In genomic region chr4:25861951-25862410, GRCh38 we compare ENCODE assay signal across 8 cellular contexts. TPM values are rescaled to one million over a fixed set of nuclear protein-coding genes. Genes with fewer than 3 reads are reported as not detected.
A peak's percentile ranks its signal among the peaks of the same experiment; 100 is the strongest.
DNase-seq lines count a peak whose midpoint lies in the region; ATAC-seq and TF ChIP-seq lines count a peak whose summit lies in the region.

No MANE protein-coding gene starts in this region.

- H3K18ac ChIP-seq in trophoblast cell (ENCODE audit: low read length): no peak overlapping the region

- H3K36me3 Mint-ChIP-seq in activated T-cell treated with anti-CD3 and anti-CD28 coated beads, Interleukin-2, amount 50 U/mL, for 24 hours (ENCODE audit: low read depth): peaks cover 9% of the 10 kb centered on the region

- H3K14ac ChIP-seq in trophoblast cell (ENCODE audit: low read length): no peak overlapping the region

- H3K79me2 ChIP-seq in MM.1S (ENCODE audit: low read length) (peaks cover 53% of the 10 kb centered on the region), trophoblast cell (ENCODE audit: control insufficient read depth, insufficient read depth, low read length, poor library complexity) (no peaks in the 10 kb centered on the region)

- peaks cover 14% of the 10 kb centered on the region for H3F3A ChIP-seq in MM.1S (ENCODE audit: insufficient read depth, low read length)

- H3K4me3 ChIP-seq in BLaER1: peak overlapping the region; percentile 82
- peak overlapping the region; percentile 85 for H3K4me3 ChIP-seq in MM.1S (ENCODE audit: low read length)
- H3K4me3 ChIP-seq in foreskin fibroblast (ENCODE audit: low read depth in 1 of 2, low read length in 2 of 2): peak overlapping the region; percentile 46 to 48
- H3K4me3 ChIP-seq in trophoblast cell (ENCODE audit: low read depth, low read length): peak overlapping the region; percentile 75

- H3K36me3 ChIP-seq in BLaER1: no peaks in the 10 kb centered on the region
- no peaks in the 10 kb centered on the region for H3K36me3 ChIP-seq in MM.1S (replicated peaks; ENCODE audit: insufficient read depth, low read length)
- H3K36me3 ChIP-seq in trophoblast cell (ENCODE audit: control insufficient read depth in 1 of 2, insufficient read depth in 2 of 2, low read length in 2 of 2): no peaks in the 10 kb centered on the region

- H3K9ac ChIP-seq in BLaER1 (peak overlapping the region; percentile 77), MM.1S (ENCODE audit: low read length) (peak overlapping the region; percentile 67; the same call in 1 of the 2 replicates), trophoblast cell (ENCODE audit: low read length) (peak overlapping the region; percentile 3)

- no peak overlapping the region for H2AK5ac ChIP-seq in trophoblast cell (ENCODE audit: low read length)

- ATAC-seq in GM19372 (IDR thresholded peaks at IDR 0.05; ENCODE audit: low read depth, unreplicated experiment) (peak; percentile 4), GM18519 (IDR thresholded peaks at IDR 0.05; ENCODE audit: low FRiP score, unreplicated experiment) (no peak)

- no CpG with 5 or more reads among the region's 32 CpGs for WGBS in trophoblast cell (ENCODE audit: extremely low coverage, insufficient coverage, insufficient read length)

- no peaks in the 10 kb centered on the region for H3K79me1 ChIP-seq in trophoblast cell (ENCODE audit: low read length)

- H3K27ac ChIP-seq in BLaER1 (peak overlapping the region; percentile 60; the same call in 1 of the 2 replicates), MM.1S (ENCODE audit: low read length) (peak overlapping the region; percentile 47; the same call in 1 of the 2 replicates), trophoblast cell (ENCODE audit: low read depth, low read length) (no peak overlapping the region)

- H2BK5ac ChIP-seq in trophoblast cell (ENCODE audit: low read depth, low read length, poor library complexity): no peak overlapping the region

- no peaks in the 10 kb centered on the region for H3K9me3 Mint-ChIP-seq in activated T-cell treated with anti-CD3 and anti-CD28 coated beads, Interleukin-2, amount 50 U/mL, for 24 hours

- no peaks in the 10 kb centered on the region for H3K27me3 Mint-ChIP-seq in activated T-cell treated with anti-CD3 and anti-CD28 coated beads, Interleukin-2, amount 50 U/mL, for 24 hours

- H4K20me1 ChIP-seq in BLaER1 (no peaks in the 10 kb centered on the region), MM.1S (ENCODE audit: insufficient read depth, low read length) (no peaks in the 10 kb centered on the region)

- H3K4me3 Mint-ChIP-seq in activated T-cell treated with anti-CD3 and anti-CD28 coated beads, Interleukin-2, amount 50 U/mL, for 24 hours: peak overlapping the region; percentile 90

- DNase-seq in MM.1S: peak; percentile 53
- peak; percentile 67 for DNase-seq in activated T-cell treated with anti-CD3 and anti-CD28 coated beads, Interleukin-2, amount 50 U/mL, for 24 hours
- peak in 1 of 2 donors; percentile 28 for DNase-seq in foreskin fibroblast
- DNase-seq in trophoblast cell: peak in 1 of 2 donors; percentile 42
- DNase-seq in NCI-H2107 treated with DMSO at 0.1 percent for 48 hours (lab: John Stamatoyannopoulos, UW; ENCODE audit: unreplicated experiment): no peak

- H2BK120ac ChIP-seq in trophoblast cell (ENCODE audit: insufficient read depth, low read length, poor library complexity): no peak overlapping the region

- H3K4me1 Mint-ChIP-seq in activated T-cell treated with anti-CD3 and anti-CD28 coated beads, Interleukin-2, amount 50 U/mL, for 24 hours (ENCODE audit: low read depth): peaks cover 48% of the 10 kb centered on the region

- H3K4ac ChIP-seq in trophoblast cell (ENCODE audit: low read depth, low read length): no peak overlapping the region

- no peaks in the 10 kb centered on the region for H3K9me3 ChIP-seq in BLaER1
- H3K9me3 ChIP-seq in MM.1S (replicated peaks; ENCODE audit: insufficient read depth, low read length): no peaks in the 10 kb centered on the region
- H3K9me3 ChIP-seq in trophoblast cell (ENCODE audit: insufficient read depth, low read depth, low read length): no peaks in the 10 kb centered on the region

- no peak overlapping the region for H4K8ac ChIP-seq in trophoblast cell (ENCODE audit: low read depth, low read length)

- TF ChIP-seq CTCF in MM.1S (IDR thresholded peaks at IDR 0.05; ENCODE audit: low read length): no peak
- no peak for TF ChIP-seq CTCF in foreskin fibroblast (IDR thresholded peaks at IDR 0.05; ENCODE audit: low read depth, low read length)

- no peak overlapping the region for H2BK12ac ChIP-seq in trophoblast cell (ENCODE audit: low read length)

- H3K9me2 ChIP-seq in MM.1S (replicated peaks; ENCODE audit: insufficient read depth, low read length): no peaks in the 10 kb centered on the region

- H2AFZ ChIP-seq in MM.1S (ENCODE audit: low read length): peak overlapping the region; percentile 55
- no peak overlapping the region for H2AFZ ChIP-seq in trophoblast cell (ENCODE audit: insufficient read depth, low read length, poor library complexity)

- no peak overlapping the region for H3K23ac ChIP-seq in trophoblast cell (ENCODE audit: low read length)

- H3K4me2 ChIP-seq in BLaER1: peak overlapping the region; percentile 86
- H3K4me2 ChIP-seq in MM.1S (ENCODE audit: low read depth, low read length): peak overlapping the region; percentile 61
- H3K4me2 ChIP-seq in trophoblast cell (ENCODE audit: low read length): peak overlapping the region; percentile 95

- H4K91ac ChIP-seq in trophoblast cell (ENCODE audit: low read depth, low read length): no peak overlapping the region

- peak overlapping the region; percentile 95 for H3K27ac Mint-ChIP-seq in activated T-cell treated with anti-CD3 and anti-CD28 coated beads, Interleukin-2, amount 50 U/mL, for 24 hours

- no peak overlapping the region for H4K12ac ChIP-seq in trophoblast cell (ENCODE audit: low read depth, low read length)

- H3K4me1 ChIP-seq in BLaER1 (peaks cover 68% of the 10 kb centered on the region), MM.1S (ENCODE audit: low read length) (peaks cover 20% of the 10 kb centered on the region), trophoblast cell (ENCODE audit: control insufficient read depth in 1 of 2, insufficient read depth in 2 of 2, low read length in 2 of 2) (peaks cover 5 to 10% of the 10 kb centered on the region in 2 experiments)

- H3K27me3 ChIP-seq in BLaER1: peaks cover 36% of the 10 kb centered on the region; the same call in 1 of the 2 replicates
- no peaks in the 10 kb centered on the region for H3K27me3 ChIP-seq in MM.1S (replicated peaks; ENCODE audit: insufficient read depth, low read length)
- peaks cover 3% of the 10 kb centered on the region for H3K27me3 ChIP-seq in trophoblast cell (ENCODE audit: insufficient read depth, low read length)

RNA-seq across cellular contexts. Expression of gene SEL1L3, which starts 0.8 kb away (rescaled TPM):
- polyA plus RNA-seq in trophoblast cell (2013): 18.8 and 19.1 TPM in 2 replicates

RNA-seq across cellular contexts. Expression of gene SMIM20, which starts 52.0 kb away (rescaled TPM):
- polyA plus RNA-seq in trophoblast cell (2013): 18.9 and 19.4 TPM in 2 replicates

Comparison
In these comparisons a context has a peak if more than half of its experiments do, and no peak if none do; other contexts are left out.
1. H3K9ac ChIP-seq: peak in every context shown above with its lines; median percentile 77 in BLaER1; 67 in MM.1S; 3 in trophoblast cell.